Comparison of ENCODE assay signal across 21 cellular contexts in genomic region chr17:32673964-32674363, GRCh38.
DNase-seq lines count a peak whose midpoint lies in the region; ATAC-seq, FAIRE-seq and TF ChIP-seq lines count a peak whose summit lies in the region.
"Had no signal": no experiment of that assay in that cellular context is flagged by ENCODE, and none has a peak within 500 bp of the region (broad histone marks: within the 10 kb centered on the region; RNA-seq: fewer than 3 reads in every experiment).

No MANE protein-coding gene starts in this region.

- FAIRE-seq in urothelium cell line (lab: Jason Lieb, UNC) (no peak), small intestine (lab: Jason Lieb, UNC) (no peak)

- intact Hi-C loops in A673 (cut with micrococcal nuclease; ENCODE audit: unreplicated experiment): no loop called here

- CTCF ChIA-PET in A673 (lab: Charles Lee): interaction anchor here (0.6 kb wide), 1 partner anchor 1077 kb away, joined by 3 read pairs; no protein-coding TSS in a partner anchor

- no peak for TF ChIP-seq CTCF in choroid plexus epithelial cell (conservative IDR thresholded peaks at IDR 0.05; ENCODE audit: low read depth, low read length)
- no peak for TF ChIP-seq CTCF in A673 (conservative IDR thresholded peaks at IDR 0.05; ENCODE audit: low read depth, low read length)

- H3K36me3 ChIP-seq in A673 (ENCODE audit: insufficient read depth, low read length, poor library complexity, severe bottlenecking) (no peaks in the 10 kb centered on the region), small intestine (ENCODE audit: control insufficient read depth in 2 of 2, insufficient read depth in 2 of 2, low read length in 2 of 2) (no peaks in the 10 kb centered on the region)
- H3K36me3 ChIP-seq: SJSA1 had no signal

- WGBS in small intestine, 3 donors: 83 to 88% (median 85%) methylated on average over 3 of the region's 3 CpGs

- H3K4me1 ChIP-seq in A673 (ENCODE audit: insufficient read depth, low read length, poor library complexity, severe bottlenecking) (no peaks in the 10 kb centered on the region), small intestine (ENCODE audit: control insufficient read depth in 2 of 2, insufficient read depth in 1 of 2, low read depth in 1 of 2, low read length in 1 of 2) (no peaks in the 10 kb centered on the region)
- H3K4me1 ChIP-seq: Caco-2, SJSA1 had no signal

- BruUV-seq in A673 (replicated peaks; lab: Mats Ljungman, UMichigan): no TSS peak

- ATAC-seq in GM19397 (IDR thresholded peaks at IDR 0.05; ENCODE audit: unreplicated experiment): no peak
- ATAC-seq: PC-3 had no signal

- POLR2A ChIA-PET in A673 (lab: Charles Lee; ENCODE audit: low non-redundant PET): no interaction called here

- DNase-seq in LHCN-M2 (ENCODE audit: low read depth) (peak; percentile 61), choroid plexus epithelial cell (ENCODE audit: low read depth) (peak; percentile 7), kidney tubule cell (ENCODE audit: low spot score) (peak; percentile 45), urothelium cell line (ENCODE audit: low spot score) (peak; percentile 15), A673 (ENCODE audit: low spot score) (no peak), T-helper 1 cell (no peak), small intestine (no peak)
- DNase-seq: ACHN; Caco-2; CD4-positive, CD25-positive, alpha-beta regulatory T cell; DMS153; HFFc6; NCI-H1048; NCI-H146; NCI-H2081; NCI-H510A; NCI-H82; PC-3 had no signal

- H3K4me3 ChIP-seq in choroid plexus epithelial cell (ENCODE audit: low read depth, low read length) (no peak overlapping the region), A673 (ENCODE audit: low read depth, low read length, poor library complexity, severe bottlenecking) (no peak overlapping the region), small intestine (ENCODE audit: low read depth in 1 of 2, low read length in 2 of 2) (no peak overlapping the region)
- H3K4me3 ChIP-seq: SJSA1 had no signal

- H3K27me3 ChIP-seq in A673 (replicated peaks; ENCODE audit: insufficient read depth, low read depth, low read length, poor library complexity): no peaks in the 10 kb centered on the region
- no peaks in the 10 kb centered on the region for H3K27me3 ChIP-seq in small intestine (ENCODE audit: control insufficient read depth in 2 of 2, insufficient read depth in 2 of 2, low read length in 2 of 2)

- H3K27ac ChIP-seq in A673 (ENCODE audit: low read depth, low read length, poor library complexity, severe bottlenecking) (no peak overlapping the region), small intestine (ENCODE audit: low read depth in 1 of 2, low read length in 1 of 2) (no peak overlapping the region)
- H3K27ac ChIP-seq: KMS-11, SJSA1 had no signal

- H3K9me3 ChIP-seq in A673 (ENCODE audit: low read depth, low read length, poor library complexity, severe bottlenecking) (no peaks in the 10 kb centered on the region), small intestine (ENCODE audit: control insufficient read depth, low read depth) (no peaks in the 10 kb centered on the region)
- H3K9me3 ChIP-seq: Caco-2, SJSA1 had no signal

Comparison
In these comparisons a context has a peak if more than half of its experiments do, and no peak if none do; other contexts are left out.
1. DNase-seq: peak in LHCN-M2 (single experiment), choroid plexus epithelial cell (single experiment), kidney tubule cell (single experiment) and urothelium cell line (single experiment); none in A673 (single experiment), T-helper 1 cell (0 of 5) and small intestine (single experiment).